In genomic region chr18:10147752-10148151, GRCh38 we compare ENCODE assay signal across 7 cellular contexts.
"Had no signal": no experiment of that assay in that cellular context is flagged by ENCODE, and none has a peak within 500 bp of the region (broad histone marks: within the 10 kb centered on the region; RNA-seq: fewer than 3 reads in every experiment).

No MANE protein-coding gene starts in this region.

- H3K4me3 ChIP-seq: K562 had no signal

- H3K27ac Mint-ChIP-seq: IgD-negative memory B cell had no signal

- H3K27me3 Mint-ChIP-seq: IgD-negative memory B cell had no signal

- FAIRE-seq: HepG2, HTR-8/SVneo, K562 had no signal

- H3K27ac ChIP-seq: HL-60 had no signal

- H3K9me3 Mint-ChIP-seq: IgD-negative memory B cell had no signal

- H3K36me3 Mint-ChIP-seq: IgD-negative memory B cell had no signal

- H3K4me1 Mint-ChIP-seq: IgD-negative memory B cell had no signal

- H3K4me3 Mint-ChIP-seq: IgD-negative memory B cell had no signal

- DNase-seq: IMR-90, KBM-7 had no signal
